Comparison of ENCODE assay signal across 19 cellular contexts in the genomic region with DNA sequence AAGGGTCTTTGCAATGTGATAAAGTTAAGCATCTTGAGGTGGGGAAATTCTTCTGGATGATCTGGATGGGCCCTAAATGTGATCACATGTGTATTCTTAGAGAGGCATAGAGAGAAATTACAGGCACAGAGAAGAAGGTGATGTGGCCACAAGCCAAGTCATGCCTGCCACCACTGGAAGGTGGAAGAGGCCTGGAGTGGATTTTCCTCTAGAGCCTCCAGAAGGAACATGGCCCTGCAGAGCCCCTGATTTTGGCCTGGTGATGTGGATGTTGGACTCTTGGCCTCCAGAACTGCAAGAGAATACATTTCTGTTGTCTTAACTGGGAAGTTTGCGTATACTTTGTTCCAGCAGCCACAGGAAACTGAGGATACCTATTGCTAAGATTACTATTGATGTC.
DNase-seq lines count a peak whose midpoint lies in the region; ATAC-seq and TF ChIP-seq lines count a peak whose summit lies in the region.
"Had no signal": no experiment of that assay in that cellular context is flagged by ENCODE, and none has a peak within 500 bp of the region (broad histone marks: within the 10 kb centered on the region; RNA-seq: fewer than 3 reads in every experiment).

No MANE protein-coding gene starts in this region.

- H3K27ac Mint-ChIP-seq in natural killer cell treated with Interleukin-12 subunit alpha and Interleukin-12 subunit beta and Interleukin-15 and Interleukin-18, amount 100 ng/mL, for 72 hours: peak overlapping the region; percentile 66
- H3K27ac Mint-ChIP-seq in natural killer cell (no peak overlapping the region), chondrocyte (ENCODE audit: unreplicated experiment) (no peak overlapping the region)
- H3K27ac Mint-ChIP-seq in activated CD4-positive, alpha-beta memory T cell treated with anti-CD3 and anti-CD28 coated beads for 36 hours: peak overlapping the region; percentile 9
- H3K27ac Mint-ChIP-seq: CD8-positive, alpha-beta T cell had no signal

- TF ChIP-seq CTCF in natural killer cell (IDR thresholded peaks at IDR 0.05): no peak
- no peak for TF ChIP-seq CTCF in tibial nerve (IDR thresholded peaks at IDR 0.05)
- TF ChIP-seq CTCF in chondrocyte (IDR thresholded peaks at IDR 0.05): no peak

- no peak for TF ChIP-seq EP300 in tibial nerve (IDR thresholded peaks at IDR 0.05)

- no peak for TF ChIP-seq POLR2A in tibial nerve (IDR thresholded peaks at IDR 0.05)

- peak overlapping the region; percentile 51 for H3K4me3 Mint-ChIP-seq in natural killer cell treated with Interleukin-12 subunit alpha and Interleukin-12 subunit beta and Interleukin-15 and Interleukin-18, amount 100 ng/mL, for 72 hours
- H3K4me3 Mint-ChIP-seq in natural killer cell (no peak overlapping the region), chondrocyte (ENCODE audit: unreplicated experiment) (no peak overlapping the region)
- no peak overlapping the region for H3K4me3 Mint-ChIP-seq in activated CD4-positive, alpha-beta memory T cell treated with anti-CD3 and anti-CD28 coated beads for 36 hours
- H3K4me3 Mint-ChIP-seq: CD8-positive, alpha-beta T cell had no signal

- H3K36me3 Mint-ChIP-seq in natural killer cell treated with Interleukin-12 subunit alpha and Interleukin-12 subunit beta and Interleukin-15 and Interleukin-18, amount 100 ng/mL, for 72 hours: peaks cover 7% of the 10 kb centered on the region
- H3K36me3 Mint-ChIP-seq in natural killer cell: no peaks in the 10 kb centered on the region
- peaks cover 28% of the 10 kb centered on the region for H3K36me3 Mint-ChIP-seq in activated CD4-positive, alpha-beta memory T cell treated with anti-CD3 and anti-CD28 coated beads for 36 hours
- peaks cover 5% of the 10 kb centered on the region for H3K36me3 Mint-ChIP-seq in chondrocyte (ENCODE audit: low read depth)

- H3K36me3 ChIP-seq in tibial nerve: peaks cover 0 to 7% (median 0%) of the 10 kb centered on the region in 3 donors

- ATAC-seq in natural killer cell treated with Interleukin-12 subunit alpha and Interleukin-12 subunit beta and Interleukin-15 and Interleukin-18, amount 100 ng/mL, for 72 hours: peak in 1 of 2 donors; percentile 8
- no peak for ATAC-seq in natural killer cell
- ATAC-seq in GM18868 (IDR thresholded peaks at IDR 0.05; ENCODE audit: unreplicated experiment): no peak
- ATAC-seq in GM21717 (IDR thresholded peaks at IDR 0.05; ENCODE audit: unreplicated experiment): no peak
- ATAC-seq: CD8-positive, alpha-beta T cell; K562; Right ventricle myocardium inferior had no signal

- no peak for DNase-seq in natural killer cell treated with Interleukin-12 subunit alpha and Interleukin-12 subunit beta and Interleukin-15 and Interleukin-18, amount 100 ng/mL, for 72 hours (ENCODE audit: low spot score)
- DNase-seq in natural killer cell: no peak
- DNase-seq in activated CD4-positive, alpha-beta memory T cell treated with anti-CD3 and anti-CD28 coated beads for 36 hours: no peak
- DNase-seq in epithelial cell of prostate (ENCODE audit: low read depth, low spot score): no peak
- no peak for DNase-seq in tibial nerve (ENCODE audit: low spot score in 2 of 2)
- no peak for DNase-seq in chondrocyte (ENCODE audit: low spot score)
- DNase-seq: DMS79 treated with DMSO at 0.1 percent for 48 hours; NCI-H1092; NCI-H345; NCI-H69; NK-92 treated with Interleukin-12 subunit alpha and Interleukin-12 subunit beta, amount 100 ng/mL, for 24 hours; OCI-M1 had no signal

- H3K27ac ChIP-seq in epithelial cell of prostate: peak overlapping the region; percentile 89
- peak overlapping the region in 3 of 4 donors; percentile 38 to 84 (median 79) for H3K27ac ChIP-seq in tibial nerve
- H3K27ac ChIP-seq: HL-60 had no signal

- no peak overlapping the region for H3K4me3 ChIP-seq in tibial nerve
- H3K4me3 ChIP-seq: GM23248, K562 had no signal

- intact Hi-C loops in natural killer cell (cut with micrococcal nuclease): no loop called here
- intact Hi-C loops in activated CD4-positive, alpha-beta memory T cell treated with anti-CD3 and anti-CD28 coated beads for 36 hours (cut with micrococcal nuclease): loop anchor here (10.0 kb wide), 2 partner anchors 133 to 243 kb away; no protein-coding TSS in a partner anchor

- peaks cover 3% of the 10 kb centered on the region for H3K9me3 Mint-ChIP-seq in natural killer cell treated with Interleukin-12 subunit alpha and Interleukin-12 subunit beta and Interleukin-15 and Interleukin-18, amount 100 ng/mL, for 72 hours
- H3K9me3 Mint-ChIP-seq in natural killer cell (peaks cover 0 to 4% of the 10 kb centered on the region in 2 donors), chondrocyte (ENCODE audit: low read depth) (peaks cover 9% of the 10 kb centered on the region)
- H3K9me3 Mint-ChIP-seq in activated CD4-positive, alpha-beta memory T cell treated with anti-CD3 and anti-CD28 coated beads for 36 hours: peaks cover 9% of the 10 kb centered on the region

- H3K27me3 Mint-ChIP-seq in natural killer cell treated with Interleukin-12 subunit alpha and Interleukin-12 subunit beta and Interleukin-15 and Interleukin-18, amount 100 ng/mL, for 72 hours: no peaks in the 10 kb centered on the region
- H3K27me3 Mint-ChIP-seq in natural killer cell (ENCODE audit: low read depth in 2 of 2) (no peaks in the 10 kb centered on the region), chondrocyte (ENCODE audit: low read depth) (no peaks in the 10 kb centered on the region)
- H3K27me3 Mint-ChIP-seq in activated CD4-positive, alpha-beta memory T cell treated with anti-CD3 and anti-CD28 coated beads for 36 hours: no peaks in the 10 kb centered on the region

- no peaks in the 10 kb centered on the region for H3K27me3 ChIP-seq in tibial nerve

- H3K4me1 Mint-ChIP-seq in natural killer cell treated with Interleukin-12 subunit alpha and Interleukin-12 subunit beta and Interleukin-15 and Interleukin-18, amount 100 ng/mL, for 72 hours (ENCODE audit: low read depth in 2 of 2): peaks cover 41 to 49% of the 10 kb centered on the region in 2 donors
- H3K4me1 Mint-ChIP-seq in natural killer cell (peaks cover 37 to 39% of the 10 kb centered on the region in 2 donors), chondrocyte (ENCODE audit: low read depth) (peaks cover 21% of the 10 kb centered on the region)
- peaks cover 50% of the 10 kb centered on the region for H3K4me1 Mint-ChIP-seq in activated CD4-positive, alpha-beta memory T cell treated with anti-CD3 and anti-CD28 coated beads for 36 hours (ENCODE audit: low read depth)

- WGBS in tibial nerve, 2 donors: 92 to 100% methylated on average over 1 of the region's 1 CpG

- POLR2A ChIA-PET in activated CD4-positive, alpha-beta memory T cell treated with anti-CD3 and anti-CD28 coated beads for 36 hours (lab: Charles Lee): no interaction called here

- H3K4me1 ChIP-seq in tibial nerve: peaks cover 0 to 34% (median 15%) of the 10 kb centered on the region in 4 donors

- peaks cover 0 to 3% (median 0%) of the 10 kb centered on the region in 4 donors for H3K9me3 ChIP-seq in tibial nerve

- CTCF ChIA-PET in activated CD4-positive, alpha-beta memory T cell treated with anti-CD3 and anti-CD28 coated beads for 36 hours (lab: Charles Lee): no interaction called here

Comparison
In these comparisons a context has a peak if more than half of its experiments do, and no peak if none do; other contexts are left out.
1. H3K27ac Mint-ChIP-seq: peak in natural killer cell treated with Interleukin-12 subunit alpha and Interleukin-12 subunit beta and Interleukin-15 and Interleukin-18, amount 100 ng/mL, for 72 hours (2 of 2) and activated CD4-positive, alpha-beta memory T cell treated with anti-CD3 and anti-CD28 coated beads for 36 hours (single experiment); none in natural killer cell (0 of 2) and chondrocyte (single experiment).